In genomic region chr15:62962101-62962995, GRCh38 we compare ENCODE assay signal across 29 cellular contexts.
"Had no signal": no experiment of that assay in that cellular context is flagged by ENCODE, and none has a peak within 500 bp of the region (broad histone marks: within the 10 kb centered on the region; RNA-seq: fewer than 3 reads in every experiment).

No MANE protein-coding gene starts in this region.

- H3K4me3 Mint-ChIP-seq: activated naive CD8-positive, alpha-beta T cell treated with anti-CD3 and anti-CD28 coated beads for 36 hours; activated T-cell treated with anti-CD3 and anti-CD28 coated beads, Interleukin-2, amount 50 U/mL, for 4 hours; effector memory CD8-positive, alpha-beta T cell; immature natural killer cell; mesothelial cell of epicardium; natural killer cell treated with Interleukin-12 subunit alpha and Interleukin-12 subunit beta and Interleukin-15 and Interleukin-18, amount 100 ng/mL, for 72 hours; stimulated activated memory B cell treated with anti-CD40 and anti-IgM and Interleukin-4, amounts not matched to agents 10 μg/mL and 1 μg/mL and 100 μg/mL, for 72 hours had no signal

- H3K4me2 ChIP-seq: hepatocyte had no signal

- H3K4me1 ChIP-seq: colonic mucosa, left lung, uterus had no signal

- DNase-seq: activated CD4-positive, alpha-beta T cell treated with anti-CD3 and anti-CD28 coated beads for 4 hours; activated CD4-positive, alpha-beta T cell treated with anti-CD3 and anti-CD28 coated beads, Interleukin-2, amount 50 U/mL, for 48 hours; activated CD4-positive, CD25-positive, alpha-beta regulatory T cell; activated CD8-positive, alpha-beta memory T cell treated with anti-CD3 and anti-CD28 coated beads, Interleukin-2, amount 50 U/mL, for 48 hours; activated naive CD4-positive, alpha-beta T cell; activated naive CD8-positive, alpha-beta T cell treated with anti-CD3 and anti-CD28 coated beads for 36 hours; activated T-cell treated with anti-CD3 and anti-CD28 coated beads, Interleukin-2, amount 50 U/mL, for 4 hours; amniotic stem cell; colonic mucosa; dorsolateral prefrontal cortex; effector memory CD8-positive, alpha-beta T cell; glutamatergic neuron; immature natural killer cell; left lung; mammary epithelial cell; pancreas; psoas muscle; small intestine; stimulated activated CD4-positive, alpha-beta T cell treated with anti-CD3 and anti-CD28 coated beads, Interleukin-2, amount 100 ng/mL, for 24 hours; stomach; uterus had no signal

- H3K27ac ChIP-seq: colonic mucosa, dorsolateral prefrontal cortex, hepatocyte, left lung, pancreas, psoas muscle, right atrium auricular region, stomach, suprapubic skin, tibial nerve, uterus had no signal

- H3K4me3 ChIP-seq: colonic mucosa, dorsolateral prefrontal cortex, hepatocyte, left lung, pancreas, psoas muscle, right atrium auricular region, stomach, suprapubic skin, tibial nerve, uterus had no signal

- H3K36me3 ChIP-seq: colonic mucosa, left lung, pancreas, right atrium auricular region, stomach, suprapubic skin, tibial nerve, uterus had no signal

- H3K4me1 Mint-ChIP-seq: activated naive CD8-positive, alpha-beta T cell treated with anti-CD3 and anti-CD28 coated beads for 36 hours; immature natural killer cell; stimulated activated memory B cell treated with anti-CD40 and anti-IgM and Interleukin-4, amounts not matched to agents 10 μg/mL and 1 μg/mL and 100 μg/mL, for 72 hours had no signal

- H3K27ac Mint-ChIP-seq: activated naive CD8-positive, alpha-beta T cell treated with anti-CD3 and anti-CD28 coated beads for 36 hours; activated T-helper 2 cell treated with anti-CD3 and anti-CD28 coated beads, Interferon-gamma antibody, Interleukin-2, Interleukin-4, amounts not matched to agents 10 μg/mL and 5 μg/mL and 100 μg/mL, durations not matched to agents 14 hours and 24 hours and 36 hours; effector memory CD8-positive, alpha-beta T cell; immature natural killer cell; mesothelial cell of epicardium; natural killer cell treated with Interleukin-12 subunit alpha and Interleukin-12 subunit beta and Interleukin-15 and Interleukin-18, amount 100 ng/mL, for 72 hours; stimulated activated memory B cell treated with anti-CD40 and anti-IgM and Interleukin-4, amounts not matched to agents 10 μg/mL and 1 μg/mL and 100 μg/mL, for 72 hours had no signal

- H3K27me3 ChIP-seq: colonic mucosa, dorsolateral prefrontal cortex, hepatocyte, left lung, pancreas, right atrium auricular region, stomach, suprapubic skin, tibial nerve, uterus had no signal

- H3K9me3 ChIP-seq: colonic mucosa, left lung, pancreas, psoas muscle, right atrium auricular region, stomach, suprapubic skin, tibial nerve, uterus had no signal

- H3K9me3 Mint-ChIP-seq: activated naive CD8-positive, alpha-beta T cell treated with anti-CD3 and anti-CD28 coated beads for 36 hours; activated T-cell treated with anti-CD3 and anti-CD28 coated beads, Interleukin-2, amount 50 U/mL, for 4 hours; activated T-helper 2 cell treated with anti-CD3 and anti-CD28 coated beads, Interferon-gamma antibody, Interleukin-2, Interleukin-4, amounts not matched to agents 10 μg/mL and 5 μg/mL and 100 μg/mL, durations not matched to agents 14 hours and 24 hours and 36 hours; effector memory CD8-positive, alpha-beta T cell; immature natural killer cell; mesothelial cell of epicardium; natural killer cell treated with Interleukin-12 subunit alpha and Interleukin-12 subunit beta and Interleukin-15 and Interleukin-18, amount 100 ng/mL, for 72 hours; stimulated activated memory B cell treated with anti-CD40 and anti-IgM and Interleukin-4, amounts not matched to agents 10 μg/mL and 1 μg/mL and 100 μg/mL, for 72 hours had no signal

- H3K36me3 Mint-ChIP-seq: activated naive CD8-positive, alpha-beta T cell treated with anti-CD3 and anti-CD28 coated beads for 36 hours; immature natural killer cell; mesothelial cell of epicardium; natural killer cell treated with Interleukin-12 subunit alpha and Interleukin-12 subunit beta and Interleukin-15 and Interleukin-18, amount 100 ng/mL, for 72 hours; stimulated activated memory B cell treated with anti-CD40 and anti-IgM and Interleukin-4, amounts not matched to agents 10 μg/mL and 1 μg/mL and 100 μg/mL, for 72 hours had no signal

- H3K27me3 Mint-ChIP-seq: activated naive CD8-positive, alpha-beta T cell treated with anti-CD3 and anti-CD28 coated beads for 36 hours; stimulated activated memory B cell treated with anti-CD40 and anti-IgM and Interleukin-4, amounts not matched to agents 10 μg/mL and 1 μg/mL and 100 μg/mL, for 72 hours had no signal

- H2AFZ ChIP-seq: hepatocyte had no signal
